Comparison of ENCODE assay signal across 13 cellular contexts in the genomic region with DNA sequence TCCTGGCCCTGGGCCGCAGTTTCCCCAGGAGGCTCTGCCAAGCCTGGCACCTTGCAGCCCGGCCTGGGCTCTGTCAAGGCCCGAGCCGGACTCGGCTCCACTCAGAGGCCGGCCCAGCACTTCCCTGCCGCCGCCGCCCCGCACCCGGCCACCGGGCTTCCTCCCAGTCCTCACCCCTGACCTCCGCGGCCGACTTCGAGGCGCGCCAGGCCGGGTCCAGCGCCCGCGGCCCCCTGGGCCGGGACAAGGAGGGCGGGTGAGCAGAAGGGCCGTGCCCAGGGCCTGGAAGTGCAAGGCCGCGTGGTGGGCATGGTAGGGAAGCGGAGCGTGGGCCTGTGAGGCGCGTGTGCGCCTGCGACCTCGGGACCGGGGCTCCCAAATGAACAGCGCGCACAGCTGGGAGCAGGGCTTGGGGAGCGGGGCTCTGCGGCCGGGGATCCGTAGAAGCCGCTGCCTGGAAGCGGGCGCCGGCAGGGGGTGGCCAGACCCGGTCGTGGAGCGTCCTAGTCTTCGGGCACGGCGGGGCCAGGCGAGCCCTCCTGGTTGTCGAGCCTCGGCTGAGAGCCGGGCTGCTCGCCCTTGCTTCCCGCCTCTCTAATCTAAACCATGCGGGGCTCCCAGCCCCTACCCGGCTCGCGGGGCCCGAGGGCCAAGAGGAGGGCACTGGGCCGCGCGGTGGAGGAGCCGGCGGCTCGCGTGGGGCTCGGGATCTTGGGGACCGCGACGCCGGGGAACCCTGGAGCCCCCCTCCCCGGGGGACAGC. TPM values are rescaled to one million over a fixed set of nuclear protein-coding genes. Genes with fewer than 3 reads are reported as not detected.
DNase-seq lines count a peak whose midpoint lies in the region; ATAC-seq and TF ChIP-seq lines count a peak whose summit lies in the region.
"Had no signal": no experiment of that assay in that cellular context is flagged by ENCODE, and none has a peak within 500 bp of the region (broad histone marks: within the 10 kb centered on the region; RNA-seq: fewer than 3 reads in every experiment).

No MANE protein-coding gene starts in this region.

- 2 to 5% (median 3%) methylated on average over 30 to 75 of the region's 75 CpGs for WGBS in spleen, 5 donors

- ATAC-seq in left colon, result peak; percentile 29
- no peak for ATAC-seq in HG03108 (IDR thresholded peaks at IDR 0.05; ENCODE audit: unreplicated experiment)
- ATAC-seq in GM21825 (IDR thresholded peaks at IDR 0.05; ENCODE audit: unreplicated experiment), result no peak

- POLR2A ChIA-PET in GM10248 (lab: Yijun Ruan, JAX), result no interaction called here

- H3K36me3 ChIP-seq in spleen, result no peaks in the 10 kb centered on the region

- no peaks in the 10 kb centered on the region for H3K9me3 ChIP-seq in spleen

- no peak for TF ChIP-seq POLR2A in spleen (IDR thresholded peaks at IDR 0.05)

- TF ChIP-seq CTCF in coronary artery (IDR thresholded peaks at IDR 0.05), result no peak
- no peak for TF ChIP-seq CTCF in spleen (IDR thresholded peaks at IDR 0.05 in 8 of 11, conservative IDR thresholded peaks at IDR 0.05 in 3 of 11)
- TF ChIP-seq CTCF in GM10248 (IDR thresholded peaks at IDR 0.05; ENCODE audit: control extremely low read depth, extremely low read depth, low read depth, missing control alignments), result no peak

- DNase-seq in DMS53 (lab: John Stamatoyannopoulos, UW) (peak; percentile 48), DMS53 treated with DMSO at 0.1 percent for 48 hours (lab: John Stamatoyannopoulos, UW; ENCODE audit: unreplicated experiment) (no peak), coronary artery (ENCODE audit: low spot score) (peak; percentile 64), left colon (no peak), spleen (no peak), GM10248 (ENCODE audit: extremely low spot score) (no peak)
- DNase-seq: activated CD4-positive, alpha-beta T cell treated with anti-CD3 and anti-CD28 coated beads, Interleukin-2, amount 10 ng/mL, durations not matched to agents 24 days and 14 days; NCI-H1105 had no signal

- intact Hi-C loops in left colon (cut with DNase I, micrococcal nuclease), result no loop called here
- intact Hi-C loops in spleen (cut with DNase I; ENCODE audit: low total_unique reads), result no loop called here

- H3K27ac ChIP-seq in coronary artery (no peak overlapping the region), spleen (no peak overlapping the region)
- H3K27ac ChIP-seq: 22Rv1, RWPE1 had no signal

- peaks cover 13 to 50% (median 32%) of the 10 kb centered on the region in 6 donors for H3K4me1 ChIP-seq in spleen

- peaks cover 20 to 100% (median 69%) of the 10 kb centered on the region in 7 donors for H3K27me3 ChIP-seq in spleen (replicated peaks in 1 of 7)

- H3K4me3 ChIP-seq in coronary artery (peak overlapping the region; percentile 61), spleen (peak overlapping the region in 7 of 8 donors; percentile 2 to 60 (median 25))

- CTCF ChIA-PET in GM10248 (lab: Yijun Ruan, JAX), result no interaction called here

RNA-seq across cellular contexts. Expression of a gene that starts 0.5 kb away (rescaled TPM):
- not detected for total RNA-seq in left colon
- total RNA-seq in spleen, result not detected
- polyA plus RNA-seq in spleen, result not detected
- total RNA-seq: activated CD4-positive, alpha-beta T cell treated with anti-CD3 and anti-CD28 coated beads, Interleukin-2, amount 10 ng/mL, durations not matched to agents 24 days and 14 days; temporal lobe had no signal

RNA-seq across cellular contexts. Expression of a gene that starts 52.1 kb away (rescaled TPM):
- total RNA-seq in left colon, result 10 to 100 TPM in 1 of 2 donors, 1 to 10 TPM in 1; 5.8 to 11.7 TPM
- total RNA-seq in spleen, result 10 to 100 TPM; 10.1 to 57.6 (median 32.8) TPM
- 10 to 100 TPM in 2 of 3 donors, 1 to 10 TPM in 1; 6.4 to 21.0 (median 10.9) TPM for polyA plus RNA-seq in spleen
- total RNA-seq: activated CD4-positive, alpha-beta T cell treated with anti-CD3 and anti-CD28 coated beads, Interleukin-2, amount 10 ng/mL, durations not matched to agents 24 days and 14 days had no signal

Comparison
In these comparisons a context has a peak if more than half of its experiments do, and no peak if none do; other contexts are left out.
1. DNase-seq: peak in DMS53 (single experiment) and coronary artery (single experiment); none in DMS53 treated with DMSO at 0.1 percent for 48 hours (single experiment), left colon (0 of 2), spleen (single experiment) and GM10248 (single experiment).